In genomic region chr1:241362350-241362749, GRCh38 we compare ENCODE assay signal across 33 cellular contexts. TPM values are rescaled to one million over a fixed set of nuclear protein-coding genes. Genes with fewer than 3 reads are reported as not detected.
"Had no signal": no experiment of that assay in that cellular context is flagged by ENCODE, and none has a peak within 500 bp of the region (broad histone marks: within the 10 kb centered on the region; RNA-seq: fewer than 3 reads in every experiment).

No MANE protein-coding gene starts in this region.

- DNase-seq: activated B cell treated with CpG ODN at 0.5 μM for 24 hours; activated CD4-positive, alpha-beta memory T cell treated with anti-CD3 and anti-CD28 coated beads for 36 hours; activated CD4-positive, alpha-beta T cell treated with anti-CD3 and anti-CD28 coated beads for 4 hours; activated CD4-positive, alpha-beta T cell treated with anti-CD3 and anti-CD28 coated beads, Interleukin-2, amount 50 U/mL, for 1 hour; activated CD4-positive, CD25-positive, alpha-beta regulatory T cell treated with anti-CD3 and anti-CD28 coated beads, Interleukin-2, amount 50 U/mL, for 72 hours; activated CD8-positive, alpha-beta memory T cell treated with anti-CD3 and anti-CD28 coated beads, Interleukin-2, amount 50 U/mL, for 4 hours; activated gamma-delta T cell; activated naive CD4-positive, alpha-beta T cell treated with Interleukin-2 at 50 U/mL for 16 hours; adrenal gland; body of pancreas; Kasumi-1; KG1; MG63; NCI-H1048; NCI-H1105 treated with DMSO at 0.1 percent for 48 hours; NCI-H1436; NCI-H1694; NCI-H1930; NCI-H2081 treated with DMSO at 0.1 percent for 48 hours; NCI-H226; NCI-H524 treated with DMSO at 0.1 percent for 48 hours; NK-92 treated with Interleukin-12 subunit alpha and Interleukin-12 subunit beta, amount 100 ng/mL, for 24 hours; PC-9; SIG-M5; T-cell; T-helper 17 cell had no signal

- H3K4me1 ChIP-seq: adrenal gland had no signal

- H3K27me3 ChIP-seq: adrenal gland, body of pancreas had no signal

- ATAC-seq: activated naive CD4-positive, alpha-beta T cell treated with anti-CD3 and anti-CD28 coated beads, Interleukin-2, amount 50 U/mL, for 72 hours; body of pancreas; Right ventricle myocardium inferior; SK-N-SH treated with all-trans-retinoic acid at 6 μM for 48 hours; T-cell; T-helper 17 cell had no signal

- H3K36me3 ChIP-seq: adrenal gland, MG63 had no signal

- H3K4me3 ChIP-seq: adrenal gland, body of pancreas, MG63, PC-9 had no signal

- H3K27ac ChIP-seq: adrenal gland, body of pancreas, PC-9, RWPE1, VCaP had no signal

- H3K9me3 ChIP-seq: adrenal gland, body of pancreas had no signal

RNA-seq across cellular contexts. Expression of gene RGS7, which starts 5.3 kb away (rescaled TPM):
- total RNA-seq: activated CD4-positive, alpha-beta memory T cell treated with anti-CD3 and anti-CD28 coated beads for 36 hours; activated naive CD4-positive, alpha-beta T cell treated with anti-CD3 and anti-CD28 coated beads, Interleukin-2, amount 50 U/mL, for 72 hours; activated T-helper 2 cell treated with anti-CD3 and anti-CD28 coated beads, Interferon-gamma antibody, Interleukin-2, Interleukin-4, amounts not matched to agents 10 μg/mL and 5 μg/mL and 100 μg/mL, durations not matched to agents 14 hours and 24 hours and 36 hours; bronchial epithelial cell; Right ventricle myocardium inferior; T-cell; T-helper 17 cell had no signal
